In genomic region chr2:108786354-108787208, GRCh38 we compare ENCODE assay signal across 8 cellular contexts. TPM values are rescaled to one million over a fixed set of nuclear protein-coding genes. Genes with fewer than 3 reads are reported as not detected.
DNase-seq lines count a peak whose midpoint lies in the region; ATAC-seq and TF ChIP-seq lines count a peak whose summit lies in the region.

TSS of gene CCDC138 (plus strand) at chr2:108786771. CDS start at chr2:108786823, 52 bp downstream.

- peaks cover 17% of the 10 kb centered on the region for H3K4me1 Mint-ChIP-seq in activated naive CD8-positive, alpha-beta T cell treated with anti-CD3 and anti-CD28 coated beads for 36 hours

- H2AFZ ChIP-seq in SU-DHL-6 (ENCODE audit: low read depth, low read length, severe bottlenecking) (peak within 1 kb of the TSS; percentile 42), trophoblast cell (ENCODE audit: insufficient read depth, low read length, poor library complexity) (peak within 1 kb of the TSS; percentile 21)

- H3K27ac ChIP-seq in SU-DHL-6 (ENCODE audit: low read depth, low read length): peak within 1 kb of the TSS; percentile 94
- peak within 1 kb of the TSS; percentile 29 for H3K27ac ChIP-seq in trophoblast cell (ENCODE audit: low read depth, low read length)
- H3K27ac ChIP-seq in transverse colon: peak within 1 kb of the TSS; percentile 69 to 90 (median 84)

- H3K4me3 ChIP-seq in GM12864 (ENCODE audit: low read depth, low read length) (peak within 1 kb of the TSS; percentile 75), SU-DHL-6 (ENCODE audit: insufficient read depth, low read length, poor library complexity, severe bottlenecking) (peak within 1 kb of the TSS; percentile 67), trophoblast cell (ENCODE audit: low read depth, low read length) (peak within 1 kb of the TSS; percentile 84), transverse colon (peak within 1 kb of the TSS; percentile 49 to 78 (median 68))

- peak within 1 kb of the TSS; percentile 15 for H4K12ac ChIP-seq in trophoblast cell (ENCODE audit: low read depth, low read length)

- H3K27me3 ChIP-seq in SU-DHL-6 (ENCODE audit: low read length): no peaks in the 10 kb centered on the region
- no peaks in the 10 kb centered on the region for H3K27me3 ChIP-seq in trophoblast cell (ENCODE audit: insufficient read depth, low read length)
- H3K27me3 ChIP-seq in transverse colon: no peaks in the 10 kb centered on the region

- H3K14ac ChIP-seq in trophoblast cell (ENCODE audit: low read length): peak within 1 kb of the TSS; percentile 16

- peak within 1 kb of the TSS; percentile 57 for H4K91ac ChIP-seq in trophoblast cell (ENCODE audit: low read depth, low read length)

- H3K4me1 ChIP-seq in trophoblast cell (ENCODE audit: control insufficient read depth in 1 of 2, insufficient read depth in 2 of 2, low read length in 2 of 2) (no peaks in the 10 kb centered on the region), transverse colon (peaks cover 0 to 16% (median 11%) of the 10 kb centered on the region in 4 donors)

- intact Hi-C loops in cardiac septum (cut with DNase I) (no loop called here), transverse colon (cut with DNase I; ENCODE audit: low total_unique reads) (no loop called here)

- peak within 1 kb of the TSS; percentile 71 for H4K8ac ChIP-seq in trophoblast cell (ENCODE audit: low read depth, low read length)

- peak within 1 kb of the TSS; percentile 86 for H3K9ac ChIP-seq in SU-DHL-6 (ENCODE audit: low read length)
- peak within 1 kb of the TSS; percentile 61 for H3K9ac ChIP-seq in trophoblast cell (ENCODE audit: low read length)

- peak within 1 kb of the TSS; percentile 97 for H3K27ac Mint-ChIP-seq in activated naive CD8-positive, alpha-beta T cell treated with anti-CD3 and anti-CD28 coated beads for 36 hours

- 0 out of 2 replicates have a peak, but pooled peaks cover 4% of the 10 kb centered on the region for H4K20me1 ChIP-seq in SU-DHL-6 (ENCODE audit: low read depth, low read length)

- H3K4me3 Mint-ChIP-seq in activated naive CD8-positive, alpha-beta T cell treated with anti-CD3 and anti-CD28 coated beads for 36 hours: peak within 1 kb of the TSS; percentile 93

- whole genome bisulfite sequencing in trophoblast cell (ENCODE audit: extremely low coverage, insufficient coverage, insufficient read length): no CpG with 5 or more reads among the region's 78 CpGs
- 1 to 3% methylated on average over 9 to 63 of the region's 78 CpGs for WGBS in transverse colon (ENCODE audit: low coverage in 1 of 2), 2 donors

- H3K36me3 ChIP-seq in SU-DHL-6 (ENCODE audit: low read length): peaks cover 44% of the 10 kb centered on the region
- H3K36me3 ChIP-seq in trophoblast cell (ENCODE audit: control insufficient read depth in 1 of 2, insufficient read depth in 2 of 2, low read length in 2 of 2): peaks cover 5 to 6% of the 10 kb centered on the region in 2 experiments
- peaks cover 0 to 14% (median 3%) of the 10 kb centered on the region in 4 donors for H3K36me3 ChIP-seq in transverse colon

- peaks cover 33% of the 10 kb centered on the region for H3F3A ChIP-seq in SU-DHL-6 (ENCODE audit: insufficient read depth)

- ATAC-seq in HG02623 (IDR thresholded peaks at IDR 0.05; ENCODE audit: unreplicated experiment): peak; percentile 94

- H2BK120ac ChIP-seq in trophoblast cell (ENCODE audit: insufficient read depth, low read length, poor library complexity): no peak within 1 kb of the TSS

- H3K18ac ChIP-seq in trophoblast cell (ENCODE audit: low read length): peak within 1 kb of the TSS; percentile 55

- TF ChIP-seq EP300 in transverse colon (IDR thresholded peaks at IDR 0.05; ENCODE audit: low read depth): no peak

- H3K79me2 ChIP-seq in SU-DHL-6 (ENCODE audit: insufficient read depth, low read length) (peaks cover 49% of the 10 kb centered on the region), trophoblast cell (ENCODE audit: control insufficient read depth, insufficient read depth, low read length, poor library complexity) (no peaks in the 10 kb centered on the region)

- H2BK12ac ChIP-seq in trophoblast cell (ENCODE audit: low read length): no peak within 1 kb of the TSS

- H3K4me2 ChIP-seq in SU-DHL-6 (ENCODE audit: low read depth, low read length, poor library complexity, severe bottlenecking) (peak within 1 kb of the TSS; percentile 85), trophoblast cell (ENCODE audit: low read length) (peak within 1 kb of the TSS; percentile 85)

- TF ChIP-seq CTCF in GM12864 (IDR thresholded peaks at IDR 0.05; ENCODE audit: low read depth, low read length, missing control alignments) (no peak), SU-DHL-6 (IDR thresholded peaks at IDR 0.05; ENCODE audit: insufficient read depth, low read length, poor library complexity, severe bottlenecking) (no peak), transverse colon (IDR thresholded peaks at IDR 0.05) (no peak)

- DNase-seq in GM12864 (ENCODE audit: low read depth) (peak; percentile 57), NCI-H1092 treated with DMSO at 0.1 percent for 48 hours (lab: John Stamatoyannopoulos, UW) (peak; percentile 80), cardiac septum (ENCODE audit: low spot score) (peak; percentile 95), trophoblast cell (peak; percentile 89 to 90), transverse colon (peak; percentile 93)
- peak; percentile 94 for DNase-seq in activated naive CD8-positive, alpha-beta T cell treated with anti-CD3 and anti-CD28 coated beads for 36 hours

- H3K9me3 Mint-ChIP-seq in activated naive CD8-positive, alpha-beta T cell treated with anti-CD3 and anti-CD28 coated beads for 36 hours: no peaks in the 10 kb centered on the region

- H3K36me3 Mint-ChIP-seq in activated naive CD8-positive, alpha-beta T cell treated with anti-CD3 and anti-CD28 coated beads for 36 hours: peaks cover 24% of the 10 kb centered on the region

- peak within 1 kb of the TSS; percentile 4 for H3K4ac ChIP-seq in trophoblast cell (ENCODE audit: low read depth, low read length)

- peaks cover 2% of the 10 kb centered on the region for H3K79me1 ChIP-seq in trophoblast cell (ENCODE audit: low read length)

- no peak within 1 kb of the TSS for H2BK5ac ChIP-seq in trophoblast cell (ENCODE audit: low read depth, low read length, poor library complexity)

- no peak within 1 kb of the TSS for H3K23ac ChIP-seq in trophoblast cell (ENCODE audit: low read length)

- no peaks in the 10 kb centered on the region for H3K9me3 ChIP-seq in SU-DHL-6 (ENCODE audit: insufficient read depth, low read length)
- H3K9me3 ChIP-seq in trophoblast cell (ENCODE audit: insufficient read depth, low read depth, low read length): no peaks in the 10 kb centered on the region
- H3K9me3 ChIP-seq in transverse colon: no peaks in the 10 kb centered on the region

- in situ Hi-C loops in transverse colon (cut with MboI; ENCODE audit: low pct_ligation_motif_present in 1 of 4, low pct_unique_long_range_greater_than_20kb in 1 of 4, low sequenced_read_pairs in 3 of 4): no loop called here

- no peak within 1 kb of the TSS for H2AK5ac ChIP-seq in trophoblast cell (ENCODE audit: low read length)

- H3K9me2 ChIP-seq in SU-DHL-6 (replicated peaks; ENCODE audit: insufficient read depth, low read length): no peaks in the 10 kb centered on the region

- H3K27me3 Mint-ChIP-seq in activated naive CD8-positive, alpha-beta T cell treated with anti-CD3 and anti-CD28 coated beads for 36 hours: no peaks in the 10 kb centered on the region

- peak; percentile 56 for TF ChIP-seq POLR2A in transverse colon (IDR thresholded peaks at IDR 0.05)

RNA-seq across cellular contexts. Expression of gene CCDC138, which starts in this region (rescaled TPM):
- total RNA-seq in activated naive CD8-positive, alpha-beta T cell treated with anti-CD3 and anti-CD28 coated beads for 36 hours: 10 to 100 TPM; 15.0 to 17.0 TPM
- total RNA-seq in cardiac septum: 1.3 TPM
- polyA plus RNA-seq in trophoblast cell (2013): 4.9 and 5.0 TPM in 2 replicates
- total RNA-seq in transverse colon: 1 to 10 TPM in 3 of 4 donors, not detected in 1; 3.7 to 5.5 (median 4.4) TPM

Comparison
In these comparisons a context has a peak if more than half of its experiments do, and no peak if none do; other contexts are left out.
1. Peak in every context shown above with its lines: DNase-seq, ATAC-seq, H3K4me3 ChIP-seq and H3K27ac ChIP-seq.
2. H3K27ac ChIP-seq: peak in every context shown above with its lines; median percentile 94 in SU-DHL-6; 84 in transverse colon; 29 in trophoblast cell.